Comparison of ENCODE assay signal across 14 cellular contexts in genomic region chr4:97912151-97912550, GRCh38.
"Had no signal": no experiment of that assay in that cellular context is flagged by ENCODE, and none has a peak within 500 bp of the region (broad histone marks: within the 10 kb centered on the region; RNA-seq: fewer than 3 reads in every experiment).

No MANE protein-coding gene starts in this region.

- ATAC-seq: activated CD8-positive, alpha-beta T cell treated with anti-CD3 and anti-CD28 coated beads for 36 hours; activated T-cell treated with anti-CD3 and anti-CD28 coated beads, Interleukin-2, amount 50 U/mL, for 4 hours; left colon; mucosa of descending colon; naive thymus-derived CD8-positive, alpha-beta T cell; stimulated activated naive CD8-positive, alpha-beta T cell treated with anti-CD3 and anti-CD28 coated beads, Interleukin-15, Interleukin-2, amounts not matched to agents 100 U/mL and 50 U/mL, for 24 hours had no signal

- H3K27me3 Mint-ChIP-seq: activated CD8-positive, alpha-beta T cell treated with anti-CD3 and anti-CD28 coated beads for 36 hours; activated naive CD4-positive, alpha-beta T cell treated with anti-CD3 and anti-CD28 coated beads, Interleukin-2, amount 50 U/mL, for 24 hours; naive thymus-derived CD8-positive, alpha-beta T cell; type B pancreatic cell had no signal

- DNase-seq: activated CD4-positive, alpha-beta T cell treated with anti-CD3 and anti-CD28 coated beads for 4 hours; activated CD8-positive, alpha-beta T cell treated with anti-CD3 and anti-CD28 coated beads for 36 hours; activated effector memory CD4-positive, alpha-beta T cell treated with anti-CD3 and anti-CD28 coated beads, Interleukin-2, amount 50 U/mL, for 16 hours; activated T-cell treated with anti-CD3 and anti-CD28 coated beads, Interleukin-2, amount 50 U/mL, for 4 hours; foreskin fibroblast; glutamatergic neuron; left colon; naive thymus-derived CD8-positive, alpha-beta T cell; stimulated activated naive CD8-positive, alpha-beta T cell treated with anti-CD3 and anti-CD28 coated beads, Interleukin-15, Interleukin-2, amounts not matched to agents 100 U/mL and 50 U/mL, for 24 hours had no signal

- H3K27ac Mint-ChIP-seq: activated CD8-positive, alpha-beta T cell treated with anti-CD3 and anti-CD28 coated beads for 36 hours; activated naive CD4-positive, alpha-beta T cell treated with anti-CD3 and anti-CD28 coated beads, Interleukin-2, amount 50 U/mL, for 24 hours; naive thymus-derived CD8-positive, alpha-beta T cell; T-helper 1 cell treated with Interleukin-12 subunit alpha and Interleukin-12 subunit beta and Interleukin-4 antibody, amounts not matched to agents 30 μg/mL and 1 μg/mL, for 36 hours; type B pancreatic cell had no signal

- H3K36me3 ChIP-seq: right atrium auricular region had no signal

- H3K27me3 ChIP-seq: right atrium auricular region had no signal

- H3K27ac ChIP-seq: right atrium auricular region had no signal

- H3K4me3 Mint-ChIP-seq: activated CD8-positive, alpha-beta T cell treated with anti-CD3 and anti-CD28 coated beads for 36 hours; activated naive CD4-positive, alpha-beta T cell treated with anti-CD3 and anti-CD28 coated beads, Interleukin-2, amount 50 U/mL, for 24 hours; activated T-cell treated with anti-CD3 and anti-CD28 coated beads, Interleukin-2, amount 50 U/mL, for 4 hours; naive thymus-derived CD8-positive, alpha-beta T cell; T-helper 1 cell treated with Interleukin-12 subunit alpha and Interleukin-12 subunit beta and Interleukin-4 antibody, amounts not matched to agents 30 μg/mL and 1 μg/mL, for 36 hours; type B pancreatic cell had no signal

- H3K36me3 Mint-ChIP-seq: activated naive CD4-positive, alpha-beta T cell treated with anti-CD3 and anti-CD28 coated beads, Interleukin-2, amount 50 U/mL, for 24 hours; type B pancreatic cell had no signal

- H3K4me1 ChIP-seq: right atrium auricular region had no signal

- H3K9me3 ChIP-seq: mucosa of descending colon, right atrium auricular region had no signal

- H3K4me1 Mint-ChIP-seq: activated naive CD4-positive, alpha-beta T cell treated with anti-CD3 and anti-CD28 coated beads, Interleukin-2, amount 50 U/mL, for 24 hours had no signal

- H3K4me3 ChIP-seq: mucosa of descending colon, right atrium auricular region had no signal
